In genomic region chr17:139401-140205, GRCh38 we compare ENCODE assay signal across 10 cellular contexts. TPM values are rescaled to one million over a fixed set of nuclear protein-coding genes. Genes with fewer than 3 reads are reported as not detected.
DNase-seq lines count a peak whose midpoint lies in the region; ATAC-seq and TF ChIP-seq lines count a peak whose summit lies in the region.
"Not testable (repeated sequence)": the region's sequence is repeated elsewhere in the genome, so short reads cannot be mapped to it uniquely, and the experiment has no call there.
"Had no signal": no experiment of that assay in that cellular context is flagged by ENCODE, and none has a peak within 500 bp of the region (broad histone marks: within the 10 kb centered on the region; RNA-seq: fewer than 3 reads in every experiment).

No MANE protein-coding gene starts in this region.

- H3K9me3 ChIP-seq in left lung: not testable (repeated sequence)

- not testable (repeated sequence) for H3K4me3 Mint-ChIP-seq in T-helper 2 cell treated with Interferon-gamma antibody and Interleukin-4, amounts not matched to agents 5 μg/mL and 100 μg/mL, for 36 hours; activated naive CD4-positive, alpha-beta T cell treated with anti-CD3 and anti-CD28 coated beads, Interleukin-2, amount 50 U/mL, for 24 hours; natural killer cell treated with Interleukin-12 subunit alpha and Interleukin-12 subunit beta and Interleukin-15 and Interleukin-18, amount 100 ng/mL, for 72 hours

- H3K27ac Mint-ChIP-seq in T-helper 2 cell treated with Interferon-gamma antibody and Interleukin-4, amounts not matched to agents 5 μg/mL and 100 μg/mL, for 36 hours; natural killer cell treated with Interleukin-12 subunit alpha and Interleukin-12 subunit beta and Interleukin-15 and Interleukin-18, amount 100 ng/mL, for 72 hours: not testable (repeated sequence)
- H3K27ac Mint-ChIP-seq in activated naive CD4-positive, alpha-beta T cell treated with anti-CD3 and anti-CD28 coated beads, Interleukin-2, amount 50 U/mL, for 24 hours: peak overlapping the region; percentile 43

- not testable (repeated sequence) for H3K9me3 Mint-ChIP-seq in T-helper 2 cell treated with Interferon-gamma antibody and Interleukin-4, amounts not matched to agents 5 μg/mL and 100 μg/mL, for 36 hours; activated naive CD4-positive, alpha-beta T cell treated with anti-CD3 and anti-CD28 coated beads, Interleukin-2, amount 50 U/mL, for 24 hours; natural killer cell treated with Interleukin-12 subunit alpha and Interleukin-12 subunit beta and Interleukin-15 and Interleukin-18, amount 100 ng/mL, for 72 hours

- H3K36me3 ChIP-seq in left lung: not testable (repeated sequence)

- H3K4me1 Mint-ChIP-seq in T-helper 2 cell treated with Interferon-gamma antibody and Interleukin-4, amounts not matched to agents 5 μg/mL and 100 μg/mL, for 36 hours (ENCODE audit: low read depth); activated naive CD4-positive, alpha-beta T cell treated with anti-CD3 and anti-CD28 coated beads, Interleukin-2, amount 50 U/mL, for 24 hours; natural killer cell treated with Interleukin-12 subunit alpha and Interleukin-12 subunit beta and Interleukin-15 and Interleukin-18, amount 100 ng/mL, for 72 hours (ENCODE audit: low read depth in 2 of 2): not testable (repeated sequence)

- H3K27ac ChIP-seq in left lung: not testable (repeated sequence)

- peaks cover 0 to 11% of the 10 kb centered on the region in 2 donors for H3K4me1 ChIP-seq in left lung

- ATAC-seq in Right ventricle myocardium superior (ENCODE audit: poor library complexity); left lung; natural killer cell treated with Interleukin-12 subunit alpha and Interleukin-12 subunit beta and Interleukin-15 and Interleukin-18, amount 100 ng/mL, for 72 hours: not testable (repeated sequence)

- not testable (repeated sequence) for H3K36me3 Mint-ChIP-seq in T-helper 2 cell treated with Interferon-gamma antibody and Interleukin-4, amounts not matched to agents 5 μg/mL and 100 μg/mL, for 36 hours (ENCODE audit: low read depth); activated naive CD4-positive, alpha-beta T cell treated with anti-CD3 and anti-CD28 coated beads, Interleukin-2, amount 50 U/mL, for 24 hours; natural killer cell treated with Interleukin-12 subunit alpha and Interleukin-12 subunit beta and Interleukin-15 and Interleukin-18, amount 100 ng/mL, for 72 hours

- not testable (repeated sequence) for H3K4me3 ChIP-seq in left lung

- TF ChIP-seq CTCF in left lung (IDR thresholded peaks at IDR 0.05): not testable (repeated sequence)

- peaks cover 0 to 11% of the 10 kb centered on the region in 2 donors for H3K27me3 ChIP-seq in left lung

- H3K27me3 Mint-ChIP-seq in T-helper 2 cell treated with Interferon-gamma antibody and Interleukin-4, amounts not matched to agents 5 μg/mL and 100 μg/mL, for 36 hours (ENCODE audit: low read depth); activated naive CD4-positive, alpha-beta T cell treated with anti-CD3 and anti-CD28 coated beads, Interleukin-2, amount 50 U/mL, for 24 hours; natural killer cell treated with Interleukin-12 subunit alpha and Interleukin-12 subunit beta and Interleukin-15 and Interleukin-18, amount 100 ng/mL, for 72 hours: not testable (repeated sequence)

- peak; percentile 2 for DNase-seq in T-helper 2 cell treated with Interferon-gamma antibody and Interleukin-4, amounts not matched to agents 5 μg/mL and 100 μg/mL, for 36 hours (ENCODE audit: low spot score)
- peak; percentile 38 for DNase-seq in activated CD8-positive, alpha-beta memory T cell treated with anti-CD3 and anti-CD28 coated beads for 24 hours
- DNase-seq in Right ventricle myocardium superior (peak; percentile 24), left lung (peak; percentile 17 to 47)
- peak; percentile 56 for DNase-seq in natural killer cell treated with Interleukin-12 subunit alpha and Interleukin-12 subunit beta and Interleukin-15 and Interleukin-18, amount 100 ng/mL, for 72 hours (ENCODE audit: low spot score)
- peak; percentile 1 for DNase-seq in stimulated activated CD4-positive, alpha-beta T cell treated with anti-CD3 and anti-CD28 coated beads, Interleukin-4, amount 100 ng/mL, for 24 hours

- intact Hi-C loops in Right ventricle myocardium superior (cut with DNase I); left lung (cut with DNase I): not testable (repeated sequence)

RNA-seq across cellular contexts. Expression of gene SCGB1C2, which starts 2.2 kb away (rescaled TPM):
- total RNA-seq in Right ventricle myocardium superior: not detected
- not detected for total RNA-seq in left lung
- not detected for total RNA-seq in natural killer cell treated with Interleukin-12 subunit alpha and Interleukin-12 subunit beta and Interleukin-15 and Interleukin-18, amount 100 ng/mL, for 72 hours
- total RNA-seq: CD8-positive, alpha-beta memory T cell; G401; H4 had no signal

RNA-seq across cellular contexts. Expression of gene DOC2B, which starts 41.8 kb away (rescaled TPM):
- 3.4 TPM for total RNA-seq in Right ventricle myocardium superior
- total RNA-seq in left lung: 1 to 10 TPM; 2.4 to 6.9 TPM
- total RNA-seq in natural killer cell treated with Interleukin-12 subunit alpha and Interleukin-12 subunit beta and Interleukin-15 and Interleukin-18, amount 100 ng/mL, for 72 hours: 10 to 100 TPM in 1 of 2 donors, 1 to 10 TPM in 1; 3.7 to 17.9 TPM
- total RNA-seq: G401, H4 had no signal

Comparison
In these comparisons a context has a peak if more than half of its experiments do, and no peak if none do; other contexts are left out.
1. DNase-seq: peak in every context shown above with its lines; median percentile 56 in natural killer cell treated with Interleukin-12 subunit alpha and Interleukin-12 subunit beta and Interleukin-15 and Interleukin-18, amount 100 ng/mL, for 72 hours; 38 in activated CD8-positive, alpha-beta memory T cell treated with anti-CD3 and anti-CD28 coated beads for 24 hours; 32 in left lung; 24 in Right ventricle myocardium superior; 2 in T-helper 2 cell treated with Interferon-gamma antibody and Interleukin-4, amounts not matched to agents 5 μg/mL and 100 μg/mL, for 36 hours; 1 in stimulated activated CD4-positive, alpha-beta T cell treated with anti-CD3 and anti-CD28 coated beads, Interleukin-4, amount 100 ng/mL, for 24 hours.